1 cellular context compared by ENCODE assay signal in the genomic region with DNA sequence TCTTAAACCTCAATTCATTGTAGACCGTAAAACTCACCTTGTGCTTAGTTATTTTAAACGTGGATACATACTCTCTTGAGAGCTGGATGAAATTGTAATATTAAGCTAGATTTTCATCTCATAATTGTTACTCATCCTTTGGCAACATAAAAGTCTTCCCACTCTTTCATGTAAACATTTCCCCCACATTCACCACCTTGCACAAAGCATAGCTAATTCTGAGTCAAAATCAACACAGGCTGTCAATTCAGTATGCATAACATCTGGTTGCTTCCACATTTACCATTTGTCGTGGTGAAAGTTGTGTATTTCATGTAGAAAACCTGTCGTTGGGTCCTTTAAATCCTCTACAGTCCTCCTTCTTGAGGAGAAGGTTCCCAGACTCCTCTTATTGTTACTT.
TF ChIP-seq lines count a peak whose summit lies in the region.

No MANE protein-coding gene starts in this region.

TF ChIP-seq in H1, 55 proteins besides CTCF, POLR2A, EP300 and RAD21 (continued from another document):
- no peak for TF ChIP-seq TEAD4 (IDR thresholded peaks at IDR 0.05; ENCODE audit: low read depth, low read length)
- no peak for TF ChIP-seq CTBP2 (IDR thresholded peaks at IDR 0.05; ENCODE audit: borderline replicate concordance, insufficient read depth, insufficient read length, low read length)
- no peak for TF ChIP-seq SIN3A (conservative IDR thresholded peaks at IDR 0.05 in 1 of 2, IDR thresholded peaks at IDR 0.05 in 1 of 2; ENCODE audit: low read depth in 1 of 2, low read length in 2 of 2)
- no peak for TF ChIP-seq SRF (IDR thresholded peaks at IDR 0.05; ENCODE audit: low read depth, low read length)
- no peak for TF ChIP-seq NANOG (IDR thresholded peaks at IDR 0.05; ENCODE audit: insufficient read depth, low read depth, low read length, poor library complexity, severe bottlenecking)
- no peak for TF ChIP-seq KDM4A (IDR thresholded peaks at IDR 0.05; ENCODE audit: low read depth, low read length, severe bottlenecking)
- TF ChIP-seq, protein P1, sequence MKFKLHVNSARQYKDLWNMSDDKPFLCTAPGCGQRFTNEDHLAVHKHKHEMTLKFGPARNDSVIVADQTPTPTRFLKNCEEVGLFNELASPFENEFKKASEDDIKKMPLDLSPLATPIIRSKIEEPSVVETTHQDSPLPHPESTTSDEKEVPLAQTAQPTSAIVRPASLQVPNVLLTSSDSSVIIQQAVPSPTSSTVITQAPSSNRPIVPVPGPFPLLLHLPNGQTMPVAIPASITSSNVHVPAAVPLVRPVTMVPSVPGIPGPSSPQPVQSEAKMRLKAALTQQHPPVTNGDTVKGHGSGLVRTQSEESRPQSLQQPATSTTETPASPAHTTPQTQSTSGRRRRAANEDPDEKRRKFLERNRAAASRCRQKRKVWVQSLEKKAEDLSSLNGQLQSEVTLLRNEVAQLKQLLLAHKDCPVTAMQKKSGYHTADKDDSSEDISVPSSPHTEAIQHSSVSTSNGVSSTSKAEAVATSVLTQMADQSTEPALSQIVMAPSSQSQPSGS (IDR thresholded peaks at IDR 0.05; ENCODE audit: low read length) = no peak
- TF ChIP-seq NRF1 (IDR thresholded peaks at IDR 0.05; ENCODE audit: low read depth, low read length) = no peak
